In the genomic region with DNA sequence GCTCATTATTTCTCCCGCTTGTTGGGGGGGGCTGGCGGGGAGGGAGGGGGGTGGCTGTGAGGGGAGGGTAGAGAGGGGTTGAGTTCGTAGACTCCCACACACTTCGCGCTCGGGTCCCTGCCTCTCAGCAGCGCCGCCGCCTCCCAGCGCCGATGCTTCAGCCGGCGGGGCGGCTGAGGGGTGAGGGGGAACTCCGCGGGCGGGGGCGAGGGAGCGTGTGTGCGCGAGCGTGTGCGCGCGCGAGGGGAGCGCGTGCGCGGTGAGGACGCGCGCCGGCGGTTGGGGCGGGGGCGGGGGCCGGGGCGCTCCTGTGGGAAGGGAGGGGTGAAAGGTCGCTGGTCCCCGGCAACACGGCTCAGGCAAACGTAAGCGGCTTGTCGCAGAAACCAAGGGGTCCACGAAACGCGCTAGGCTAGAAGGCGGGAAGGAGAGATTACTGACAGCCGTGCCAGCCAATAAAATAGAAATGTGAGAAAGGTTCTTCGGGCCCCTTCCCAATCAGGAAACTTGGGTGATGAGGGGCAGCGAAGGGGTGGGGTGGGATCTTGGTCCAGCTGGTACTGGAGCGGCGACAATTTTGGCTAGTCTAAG, we compare ENCODE assay signal across 8 cellular contexts. TPM values are rescaled to one million over a fixed set of nuclear protein-coding genes. Genes with fewer than 3 reads are reported as not detected.
A peak's percentile ranks its signal among the peaks of the same experiment; 100 is the strongest.
DNase-seq lines count a peak whose midpoint lies in the region; ATAC-seq and TF ChIP-seq lines count a peak whose summit lies in the region.

No MANE protein-coding gene starts in this region.

- intact Hi-C loops in gastrocnemius medialis (cut with DNase I; ENCODE audit: low total_unique reads) = loop anchor here (10.0 kb wide), 1 partner anchor 247 kb away; no protein-coding TSS in a partner anchor

- in situ Hi-C loops in gastrocnemius medialis (cut with MboI; ENCODE audit: low sequenced_read_pairs in 4 of 4) = no loop called here

- H3K4me1 ChIP-seq in NT2/D1 (ENCODE audit: insufficient read depth, insufficient read length) = no peaks in the 10 kb centered on the region
- H3K4me1 ChIP-seq in gastrocnemius medialis = no peaks in the 10 kb centered on the region
- H3K4me1 ChIP-seq in effector memory CD4-positive, alpha-beta T cell (ENCODE audit: control insufficient read depth, insufficient read depth, low read length, poor library complexity, severe bottlenecking) = no peaks in the 10 kb centered on the region

- TF ChIP-seq POLR2A in gastrocnemius medialis (IDR thresholded peaks at IDR 0.05) = no peak

- DNase-seq in COLO668 (lab: John Stamatoyannopoulos, UW; ENCODE audit: unreplicated experiment) (peak; percentile 92), HL-60 (ENCODE audit: low read depth in 1 of 2, low spot score in 1 of 2) (no peak), NT2/D1 (ENCODE audit: low read depth, low spot score) (peak; percentile 82), cerebellar cortex (ENCODE audit: low spot score) (peak; percentile 98), inferior parietal cortex (ENCODE audit: extremely low spot score) (peak; percentile 94), gastrocnemius medialis (peak; percentile 72 to 78)
- DNase-seq in effector memory CD4-positive, alpha-beta T cell = no peak

- peak overlapping the region; percentile 35 for H3K4me3 ChIP-seq in HL-60 (replicated peaks; ENCODE audit: insufficient read depth, low read length)
- peak overlapping the region; percentile 61 for H3K4me3 ChIP-seq in NT2/D1 (ENCODE audit: insufficient read length, low read depth)
- peak overlapping the region; percentile 51 to 64 (median 59) for H3K4me3 ChIP-seq in gastrocnemius medialis
- H3K4me3 ChIP-seq in effector memory CD4-positive, alpha-beta T cell (ENCODE audit: insufficient read depth, low read depth, low read length, poor library complexity, severe bottlenecking) = no peak overlapping the region

- ATAC-seq in gastrocnemius medialis = peak; percentile 78 to 83
- ATAC-seq in GM21825 (IDR thresholded peaks at IDR 0.05; ENCODE audit: unreplicated experiment) = no peak

- H3K27ac ChIP-seq in HL-60 (replicated peaks) (no peak overlapping the region), gastrocnemius medialis (peak overlapping the region; percentile 62 to 74 (median 68))
- no peak overlapping the region for H3K27ac ChIP-seq in effector memory CD4-positive, alpha-beta T cell (ENCODE audit: insufficient read depth, low read length, poor library complexity, severe bottlenecking)

- peaks cover 27% of the 10 kb centered on the region for H3K27me3 ChIP-seq in HL-60 (ENCODE audit: insufficient read depth, poor library complexity, severe bottlenecking)
- H3K27me3 ChIP-seq in NT2/D1 (ENCODE audit: insufficient read depth, insufficient read length) = peaks cover 17% of the 10 kb centered on the region
- H3K27me3 ChIP-seq in gastrocnemius medialis = peaks cover 7 to 21% (median 7%) of the 10 kb centered on the region in 3 donors
- no peaks in the 10 kb centered on the region for H3K27me3 ChIP-seq in effector memory CD4-positive, alpha-beta T cell (replicated peaks; ENCODE audit: control insufficient read depth, insufficient read depth, low read length, poor library complexity, severe bottlenecking)

- TF ChIP-seq CTCF in HL-60 (IDR thresholded peaks at IDR 0.05; ENCODE audit: insufficient read depth, low read length) (no peak), gastrocnemius medialis (IDR thresholded peaks at IDR 0.05 in 4 of 5, conservative IDR thresholded peaks at IDR 0.05 in 1 of 5) (no peak)

- H3K36me3 ChIP-seq in NT2/D1 (ENCODE audit: insufficient read depth, insufficient read length, low read length) (no peaks in the 10 kb centered on the region), gastrocnemius medialis (no peaks in the 10 kb centered on the region)
- H3K36me3 ChIP-seq in effector memory CD4-positive, alpha-beta T cell (ENCODE audit: control insufficient read depth, insufficient read depth, low read length) = no peaks in the 10 kb centered on the region

- H3K9ac ChIP-seq in NT2/D1 (ENCODE audit: insufficient read length, low read depth) = peak overlapping the region; percentile 50

- H3K9me3 ChIP-seq in NT2/D1 (ENCODE audit: insufficient read depth, low read length) = no peaks in the 10 kb centered on the region
- H3K9me3 ChIP-seq in gastrocnemius medialis = no peaks in the 10 kb centered on the region
- no peaks in the 10 kb centered on the region for H3K9me3 ChIP-seq in effector memory CD4-positive, alpha-beta T cell (ENCODE audit: control insufficient read depth, low read length)

RNA-seq across cellular contexts. Expression of gene NOVA1, which starts 0.3 kb away (rescaled TPM):
- 10 to 100 TPM in 1 of 4 donors, 1 to 10 TPM in 3; 2.7 to 10.2 (median 4.6) TPM for total RNA-seq in gastrocnemius medialis

Comparison
In these comparisons a context has a peak if more than half of its experiments do, and no peak if none do; other contexts are left out.
1. DNase-seq: peak in COLO668 (single experiment), NT2/D1 (single experiment), cerebellar cortex (single experiment), inferior parietal cortex (single experiment) and gastrocnemius medialis (2 of 2); none in HL-60 (0 of 2) and effector memory CD4-positive, alpha-beta T cell (0 of 3).
2. H3K27ac ChIP-seq: peak in gastrocnemius medialis (4 of 4); none in HL-60 (single experiment) and effector memory CD4-positive, alpha-beta T cell (single experiment).